In genomic region chr3:38004415-38005075, GRCh38 we compare ENCODE assay signal across 8 cellular contexts. TPM values are rescaled to one million over a fixed set of nuclear protein-coding genes. Genes with fewer than 3 reads are reported as not detected.
A peak's percentile ranks its signal among the peaks of the same experiment; 100 is the strongest.
DNase-seq lines count a peak whose midpoint lies in the region; ATAC-seq, FAIRE-seq and TF ChIP-seq lines count a peak whose summit lies in the region.

No MANE protein-coding gene starts in this region.

- no peaks in the 10 kb centered on the region for H3K4me1 ChIP-seq in small intestine (ENCODE audit: control insufficient read depth in 2 of 2, insufficient read depth in 1 of 2, low read depth in 1 of 2, low read length in 1 of 2)

- H3K36me3 Mint-ChIP-seq in T-cell, result peaks cover 16% of the 10 kb centered on the region
- peaks cover 5% of the 10 kb centered on the region for H3K36me3 Mint-ChIP-seq in MCF 10A (ENCODE audit: insufficient read depth, unreplicated experiment)

- H3K9me3 Mint-ChIP-seq in T-cell, result no peaks in the 10 kb centered on the region
- no peaks in the 10 kb centered on the region for H3K9me3 Mint-ChIP-seq in MCF 10A (ENCODE audit: unreplicated experiment)

- peaks cover 19 to 22% (median 19%) of the 10 kb centered on the region in 3 donors for H3K4me1 Mint-ChIP-seq in T-cell
- H3K4me1 Mint-ChIP-seq in MCF 10A (ENCODE audit: insufficient read depth, unreplicated experiment), result peaks cover 23% of the 10 kb centered on the region

- H3K4me3 ChIP-seq in small intestine (ENCODE audit: low read depth in 1 of 2, low read length in 2 of 2), result no peak overlapping the region

- peak; percentile 73 to 81 for DNase-seq in AML-193 (lab: John Stamatoyannopoulos, UW)
- peak; percentile 74 to 78 for DNase-seq in Kasumi-1 (lab: John Stamatoyannopoulos, UW)
- DNase-seq in T-cell, result peak in 24 of 34 experiments; percentile 26 to 63 (median 41)
- peak; percentile 81 for DNase-seq in MCF 10A (ENCODE audit: unreplicated experiment)
- DNase-seq in inferior parietal cortex (ENCODE audit: extremely low spot score), result peak; percentile 87
- DNase-seq in small intestine, result peak; percentile 91
- DNase-seq in NCI-H446 treated with DMSO at 0.1 percent for 48 hours (lab: John Stamatoyannopoulos, UW), result no peak

- H3K27me3 Mint-ChIP-seq in T-cell, result no peaks in the 10 kb centered on the region
- H3K27me3 Mint-ChIP-seq in MCF 10A (ENCODE audit: insufficient read depth, unreplicated experiment), result no peaks in the 10 kb centered on the region

- FAIRE-seq in small intestine (lab: Jason Lieb, UNC), result no peak

- TF ChIP-seq CTCF in MCF 10A (IDR thresholded peaks at IDR 0.05; ENCODE audit: unreplicated experiment), result peak; percentile 69

- ATAC-seq in GM18519 (IDR thresholded peaks at IDR 0.05; ENCODE audit: low FRiP score, unreplicated experiment) (peak; percentile 57), T-cell (replicated peaks in 1 of 4) (peak; percentile 53 to 70 (median 60))

- H3K27ac Mint-ChIP-seq in T-cell (peak overlapping the region; percentile 74 to 81), MCF 10A (ENCODE audit: low read depth, unreplicated experiment) (no peak overlapping the region)

- no peaks in the 10 kb centered on the region for H3K9me3 ChIP-seq in small intestine (ENCODE audit: control insufficient read depth, low read depth)

- no TSS peak for BruUV-seq in MCF 10A (replicated peaks; lab: Mats Ljungman, UMichigan)

- no peak overlapping the region for H3K4me3 Mint-ChIP-seq in T-cell
- H3K4me3 Mint-ChIP-seq in MCF 10A (ENCODE audit: unreplicated experiment), result no peak overlapping the region

- POLR2A ChIA-PET in T-cell (lab: Charles Lee) (no interaction called here), MCF 10A (lab: Yijun Ruan, JAX) (interaction anchor here (0.6 kb wide), 1 partner anchor 1041 kb away, joined by 3 read pairs; no protein-coding TSS in a partner anchor)

- peak overlapping the region in 1 of 2 donors; percentile 59 for H3K27ac ChIP-seq in small intestine (ENCODE audit: low read depth in 1 of 2, low read length in 1 of 2)

- H3K36me3 ChIP-seq in small intestine (ENCODE audit: control insufficient read depth in 2 of 2, insufficient read depth in 2 of 2, low read length in 2 of 2), result peaks cover 10 to 14% of the 10 kb centered on the region in 2 donors

- CTCF ChIA-PET in T-cell (lab: Charles Lee) (interaction anchor here (0.6 to 1.6 kb wide), 9 partner anchors 8 to 191 kb away, joined by 3 to 14 read pairs (median 4); no protein-coding TSS in a partner anchor), MCF 10A (lab: Yijun Ruan, JAX) (interaction anchor here (0.6 to 4.1 kb wide), 33 partner anchors 8 to 990 kb away, joined by 3 to 46 read pairs (median 4); partner anchors contain the start of genes ACAA1 and XYLB)

- 43 to 64% (median 45%) methylated on average over 14 of the region's 14 CpGs for WGBS in small intestine, 3 donors

- H3K27me3 ChIP-seq in small intestine (ENCODE audit: control insufficient read depth in 2 of 2, insufficient read depth in 2 of 2, low read length in 2 of 2), result no peaks in the 10 kb centered on the region

- intact Hi-C loops in MCF 10A (cut with micrococcal nuclease), result loop anchor here (1.0 to 10.0 kb wide), 4 partner anchors 113 to 478 kb away; partner anchors contain the start of gene XYLB

RNA-seq across cellular contexts. Expression of gene VILL, which starts 14.0 kb away (rescaled TPM):
- 10 to 100 TPM; 26.6 to 44.6 (median 42.1) TPM for total RNA-seq in T-cell
- total RNA-seq in MCF 10A (2022), result not detected in 2 replicates
- 100 to 1,000 TPM in 2 of 3 donors, 10 to 100 TPM in 1; 57.6 to 266 (median 191) TPM for polyA plus RNA-seq in small intestine

RNA-seq across cellular contexts. Expression of gene PLCD1, which starts 24.9 kb away (rescaled TPM):
- total RNA-seq in T-cell (10 to 100 TPM; 31.3 to 91.0 (median 75.7) TPM), MCF 10A (2022) (1.8 and 3.1 TPM in 2 replicates)
- 10 to 100 TPM in 1 of 3 donors, 1 to 10 TPM in 2; 7.8 to 16.3 (median 8.8) TPM for polyA plus RNA-seq in small intestine

RNA-seq across cellular contexts. Expression of gene DLEC1, which starts 34.5 kb away (rescaled TPM):
- total RNA-seq in T-cell (10 to 100 TPM in 3 of 5 donors, 1 to 10 TPM in 2; 4.7 to 21.7 (median 17.8) TPM), MCF 10A (2022) (1.3 TPM in 1 of 2 replicates, not detected in the other)
- under 1 TPM; 0.19 to 0.89 (median 0.81) TPM for polyA plus RNA-seq in small intestine

Comparison
In these comparisons a context has a peak if more than half of its experiments do, and no peak if none do; other contexts are left out.
1. RNA of gene VILL, which starts 14.0 kb away (total RNA-seq): 26.6 to 44.6 TPM in T-cell; not detected in MCF 10A; every median in the first group is over 10 times any median in the second.